8 cellular contexts compared by ENCODE assay signal in genomic region chr14:75002392-75003249, GRCh38. TPM values are rescaled to one million over a fixed set of nuclear protein-coding genes. Genes with fewer than 3 reads are reported as not detected.
DNase-seq lines count a peak whose midpoint lies in the region; ATAC-seq and TF ChIP-seq lines count a peak whose summit lies in the region.

EIF2B2 (plus strand) TSS chr14:75002921; CDS start chr14:75002991, 70 bp downstream.

- peak within 1 kb of the TSS; percentile 62 for H3K4me3 ChIP-seq in mucosa of stomach (ENCODE audit: low read length)

- peak within 1 kb of the TSS; percentile 97 for H3K4me3 Mint-ChIP-seq in activated T-cell treated with anti-CD3 and anti-CD28 coated beads, Interleukin-2, amount 50 U/mL, for 24 hours

- peak; percentile 92 for DNase-seq in DMS153 treated with DMSO at 0.1 percent for 48 hours (lab: John Stamatoyannopoulos, UW; ENCODE audit: unreplicated experiment)
- peak; percentile 99 for DNase-seq in KBM-7
- peak; percentile 99 for DNase-seq in activated T-cell treated with anti-CD3 and anti-CD28 coated beads, Interleukin-2, amount 50 U/mL, for 24 hours
- peak; percentile 97 to 98 for DNase-seq in erythroblast (lab: John Stamatoyannopoulos, UW)
- DNase-seq in stimulated activated CD8-positive, alpha-beta memory T cell treated with anti-CD3 and anti-CD28 coated beads, Interleukin-7, amount 100 ng/mL, for 1 hour (ENCODE audit: low read depth in 2 of 2): peak; percentile 98

- peak; percentile 97 for ATAC-seq in GM21717 (IDR thresholded peaks at IDR 0.05; ENCODE audit: unreplicated experiment)

- H3K9me3 Mint-ChIP-seq in activated T-cell treated with anti-CD3 and anti-CD28 coated beads, Interleukin-2, amount 50 U/mL, for 24 hours: no peaks in the 10 kb centered on the region

- H3K9ac ChIP-seq in mucosa of stomach (ENCODE audit: low read length): peak within 1 kb of the TSS; percentile 83

- peaks cover 18% of the 10 kb centered on the region for H3K4me1 ChIP-seq in mucosa of stomach (ENCODE audit: control insufficient read depth, insufficient read depth, low read length)

- H3K27ac Mint-ChIP-seq in activated T-cell treated with anti-CD3 and anti-CD28 coated beads, Interleukin-2, amount 50 U/mL, for 24 hours: peak within 1 kb of the TSS; percentile 97

- no peaks in the 10 kb centered on the region for H3K27me3 Mint-ChIP-seq in activated T-cell treated with anti-CD3 and anti-CD28 coated beads, Interleukin-2, amount 50 U/mL, for 24 hours

- H3K36me3 Mint-ChIP-seq in activated T-cell treated with anti-CD3 and anti-CD28 coated beads, Interleukin-2, amount 50 U/mL, for 24 hours (ENCODE audit: low read depth): peaks cover 49% of the 10 kb centered on the region

- H3K27me3 ChIP-seq in mucosa of stomach (ENCODE audit: control insufficient read depth, insufficient read depth, low read length): no peaks in the 10 kb centered on the region

- peak; percentile 89 for TF ChIP-seq POLR2A in erythroblast (IDR thresholded peaks at IDR 0.05; ENCODE audit: low read length)

- H3K36me3 ChIP-seq in mucosa of stomach (ENCODE audit: control insufficient read depth, insufficient read depth, low read length): peaks cover 4% of the 10 kb centered on the region

- H3K9me3 ChIP-seq in mucosa of stomach (ENCODE audit: control insufficient read depth, low read length): no peaks in the 10 kb centered on the region

- H3K4me1 Mint-ChIP-seq in activated T-cell treated with anti-CD3 and anti-CD28 coated beads, Interleukin-2, amount 50 U/mL, for 24 hours (ENCODE audit: low read depth): peaks cover 44% of the 10 kb centered on the region

- in situ Hi-C loops in KBM-7 (cut with MboI; ENCODE audit: low pct_unique_long_range_greater_than_20kb, low sequenced_read_pairs): no loop called here

TF ChIP-seq in PFSK-1, 5 proteins besides CTCF, POLR2A, EP300 and RAD21:
- TF ChIP-seq POLR2AphosphoS5 (IDR thresholded peaks at IDR 0.05; ENCODE audit: low read depth, low read length): peak; percentile 53; the same call in 1 of the 2 replicates
- TF ChIP-seq SIN3A (IDR thresholded peaks at IDR 0.05; ENCODE audit: borderline replicate concordance, insufficient read depth, low read length): no peak
- TF ChIP-seq REST (IDR thresholded peaks at IDR 0.05; ENCODE audit: insufficient read depth in 1 of 2, low read depth in 2 of 2, low read length in 2 of 2): no peak
- TF ChIP-seq TAF1 (IDR thresholded peaks at IDR 0.05; ENCODE audit: borderline replicate concordance, insufficient read depth, low read length): no peak
- TF ChIP-seq FOXP2 (optimal IDR thresholded peaks at IDR 0.05; ENCODE audit: borderline replicate concordance, extremely low read depth, extremely low read length, insufficient read depth): no peak
TF ChIP-seq in PFSK-1: peak in this region for 1.

RNA-seq across cellular contexts. Expression of gene EIF2B2, which starts in this region (rescaled TPM):
- polyA plus RNA-seq in PFSK-1 (2012; ENCODE audit: insufficient read length, low read depth): 87.3 TPM

Comparison
In these comparisons a context has a peak if more than half of its experiments do, and no peak if none do; other contexts are left out.
1. Peak in every context shown above with its lines: DNase-seq, ATAC-seq and H3K4me3 ChIP-seq.